In the genomic region with DNA sequence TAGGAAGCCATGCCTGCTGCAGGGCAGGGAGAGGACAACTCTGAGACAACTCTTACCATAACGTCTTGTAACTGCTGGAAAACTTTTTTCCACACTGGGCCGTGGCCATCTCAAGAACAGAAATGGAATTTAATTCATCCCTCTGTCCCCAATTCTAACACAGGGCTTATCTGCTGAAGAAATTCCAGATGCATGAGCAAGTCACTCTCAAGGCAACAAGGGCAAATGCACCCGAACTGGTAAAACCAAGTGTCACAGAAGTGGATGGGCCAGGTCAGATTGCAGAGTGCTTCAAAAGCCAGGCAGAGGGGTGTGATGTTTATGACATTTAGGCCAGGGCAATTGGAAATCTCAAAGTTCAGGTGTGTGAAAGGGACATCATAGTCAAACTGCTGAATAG, we compare ENCODE assay signal across 1 cellular context.
TF ChIP-seq lines count a peak whose summit lies in the region.

No MANE protein-coding gene starts in this region.

TF ChIP-seq in HCT116, 20 proteins besides CTCF, POLR2A, EP300 and RAD21 (continued from another document):
- TF ChIP-seq ELF1 (IDR thresholded peaks at IDR 0.05; ENCODE audit: borderline replicate concordance, low read depth), result no peak
- TF ChIP-seq, protein P1, sequence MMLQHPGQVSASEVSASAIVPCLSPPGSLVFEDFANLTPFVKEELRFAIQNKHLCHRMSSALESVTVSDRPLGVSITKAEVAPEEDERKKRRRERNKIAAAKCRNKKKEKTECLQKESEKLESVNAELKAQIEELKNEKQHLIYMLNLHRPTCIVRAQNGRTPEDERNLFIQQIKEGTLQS (IDR thresholded peaks at IDR 0.05), result no peak
- TF ChIP-seq ZFX (IDR thresholded peaks at IDR 0.05), result no peak
- no peak for TF ChIP-seq SIN3A (IDR thresholded peaks at IDR 0.05; ENCODE audit: low read depth)
- TF ChIP-seq TCF7L2 (IDR thresholded peaks at IDR 0.05; ENCODE audit: borderline replicate concordance, extremely low read depth, insufficient read depth, insufficient read length), result no peak
- no peak for TF ChIP-seq SP1 (IDR thresholded peaks at IDR 0.05; ENCODE audit: low read depth)
- TF ChIP-seq YY1 (IDR thresholded peaks at IDR 0.05; ENCODE audit: extremely low read depth, insufficient replicate concordance, low read depth, low read length), result no peak
- no peak for TF ChIP-seq POLR2AphosphoS5 (IDR thresholded peaks at IDR 0.05; ENCODE audit: low read depth, low read length)
- TF ChIP-seq CBX3 (IDR thresholded peaks at IDR 0.05; ENCODE audit: low read depth), result no peak
- TF ChIP-seq MAX (IDR thresholded peaks at IDR 0.05), result no peak
- no peak for TF ChIP-seq EZH2 (IDR thresholded peaks at IDR 0.05)
TF ChIP-seq in HCT116: peak in this region for 0.
